1 cellular context compared by ENCODE assay signal in genomic region chr10:98400482-98400881, GRCh38.
TF ChIP-seq lines count a peak whose summit lies in the region.

No MANE protein-coding gene starts in this region.

TF ChIP-seq in HepG2, 621 proteins besides CTCF, POLR2A, EP300 and RAD21:
- no peak for TF ChIP-seq ZIK1 (CRISPR knock-in tag; IDR thresholded peaks at IDR 0.05; ENCODE audit: borderline replicate concordance, low read depth)
- peak; percentile 47; the same call in 1 of the 2 replicates for TF ChIP-seq CEBPB (IDR thresholded peaks at IDR 0.05; ENCODE audit: borderline replicate concordance, low read depth, low read length)
- TF ChIP-seq CREB1 (IDR thresholded peaks at IDR 0.05) = peak; percentile 53
- TF ChIP-seq CREB1 (CRISPR knock-in tag; IDR thresholded peaks at IDR 0.05) = no peak
